5 cellular contexts compared by ENCODE assay signal in the genomic region with DNA sequence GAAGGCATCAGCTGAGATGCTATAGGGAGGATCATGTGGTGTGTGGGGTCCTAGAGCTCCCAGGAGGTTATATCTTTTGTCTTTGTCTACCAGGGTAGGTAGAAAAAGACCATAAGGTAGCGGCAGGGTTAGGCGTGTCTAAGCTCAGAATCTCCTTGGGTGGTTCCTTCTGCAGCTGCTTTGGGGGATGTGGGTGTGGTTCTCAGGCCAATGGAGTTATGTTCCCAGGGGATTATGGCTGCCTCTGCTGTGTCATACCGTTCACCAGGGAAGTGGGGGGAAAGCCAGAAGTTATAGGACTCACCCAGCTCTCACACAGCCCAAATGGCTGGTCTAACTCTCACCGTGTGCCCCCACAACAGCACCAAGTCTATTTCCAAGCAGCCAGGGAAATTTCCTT.
"Had no signal": no experiment of that assay in that cellular context is flagged by ENCODE, and none has a peak within 500 bp of the region (broad histone marks: within the 10 kb centered on the region; RNA-seq: fewer than 3 reads in every experiment).

No MANE protein-coding gene starts in this region.

- DNase-seq: H9, HCEC 1CT had no signal

- ATAC-seq: GM23338, HepG2 had no signal

- H3K27ac ChIP-seq: HL-60 had no signal

- H3K4me3 ChIP-seq: GM23338 had no signal
